Comparison of ENCODE assay signal across 8 cellular contexts in the genomic region with DNA sequence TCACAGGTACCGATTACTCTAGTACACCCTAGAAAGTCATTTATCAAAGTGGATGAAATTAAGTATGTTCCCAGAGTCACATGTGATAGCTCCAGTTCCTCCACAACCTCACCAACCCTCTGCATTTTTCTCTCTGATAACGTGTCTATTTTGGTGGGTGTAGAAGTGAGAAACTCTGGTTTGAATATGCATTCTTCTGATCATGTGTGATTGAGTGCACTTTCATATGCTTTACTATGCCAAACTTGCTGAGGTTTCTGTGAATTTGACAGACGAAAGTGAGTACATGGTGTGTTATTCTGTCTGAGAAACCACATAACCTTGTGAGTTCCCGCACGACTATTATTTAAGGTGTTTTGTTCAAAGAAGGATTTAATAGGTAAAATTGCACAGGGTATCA.
DNase-seq lines count a peak whose midpoint lies in the region; ATAC-seq, FAIRE-seq and TF ChIP-seq lines count a peak whose summit lies in the region.
"Not testable (repeated sequence)": the region's sequence is repeated elsewhere in the genome, so short reads cannot be mapped to it uniquely, and the experiment has no call there.

No MANE protein-coding gene starts in this region.

- TF ChIP-seq RAD21 in K562 (CRISPR knock-in tag; conservative IDR thresholded peaks at IDR 0.05 in 1 of 2, IDR thresholded peaks at IDR 0.05 in 1 of 2) = not testable (repeated sequence)

- 13% methylated on average over 5 of the region's 5 CpGs for WGBS in K562 (ENCODE audit: insufficient coverage, low coverage, missing lambda C conversion rate)

- not testable (repeated sequence) for H3K4me3 ChIP-seq in K562

- peak; percentile 62 for FAIRE-seq in K562 (lab: Jason Lieb, UNC)

- H3K9ac ChIP-seq in K562 (ENCODE audit: insufficient read depth in 1 of 2, low read depth in 2 of 2, low read length in 2 of 2) = not testable (repeated sequence)

- intact Hi-C loops in K562 (cut with micrococcal nuclease); sciatic nerve (cut with DNase I): not testable (repeated sequence)

- H2AFZ ChIP-seq in K562 (ENCODE audit: low read depth, low read length) = peak overlapping the region; percentile 83

- H3K36me3 ChIP-seq in K562 (ENCODE audit: control insufficient read depth, insufficient read depth, low read length) = not testable (repeated sequence)

- TSS peak; percentile 78 for BruUV-seq in K562 (replicated peaks; lab: Mats Ljungman, UMichigan)

- not testable (repeated sequence) for H3K79me2 ChIP-seq in K562 (ENCODE audit: control insufficient read depth, insufficient read depth, low read length)

- H3K4me1 ChIP-seq in K562 (replicated peaks in 1 of 2; ENCODE audit: control insufficient read depth in 2 of 2, insufficient read depth in 2 of 2, low read length in 2 of 2) = not testable (repeated sequence)

- not testable (repeated sequence) for H3K9me1 ChIP-seq in K562 (ENCODE audit: control insufficient read depth, insufficient read depth, low read length)

- H4K20me1 ChIP-seq in K562 (replicated peaks; ENCODE audit: control insufficient read depth, insufficient read depth, low read length) = not testable (repeated sequence)

- ATAC-seq in GM18498 (IDR thresholded peaks at IDR 0.05; ENCODE audit: unreplicated experiment) (peak; percentile 84), GM18868 (IDR thresholded peaks at IDR 0.05; ENCODE audit: unreplicated experiment) (peak; percentile 82), GM21447 (IDR thresholded peaks at IDR 0.05; ENCODE audit: unreplicated experiment) (peak; percentile 69), HG02885 (IDR thresholded peaks at IDR 0.05; ENCODE audit: poor library complexity, unreplicated experiment) (peak; percentile 72), HG03159 (IDR thresholded peaks at IDR 0.05; ENCODE audit: unreplicated experiment) (peak; percentile 64), sciatic nerve (peak; percentile 15)
- ATAC-seq in K562 = not testable (repeated sequence)

- not testable (repeated sequence) for H3K4me2 ChIP-seq in K562 (ENCODE audit: insufficient read depth, low read length)

- H3K9me3 ChIP-seq in K562 (replicated peaks; ENCODE audit: control insufficient read depth, insufficient read depth, low read depth, low read length) = not testable (repeated sequence)

- POLR2A ChIA-PET in K562 (lab: Yijun Ruan, JAX) = not testable (repeated sequence)

- CTCF ChIA-PET in K562 (lab: Yijun Ruan, JAX; ENCODE audit: low intra/inter-chr PET ratio) = not testable (repeated sequence)

- not testable (repeated sequence) for TF ChIP-seq POLR2A in K562 (conservative IDR thresholded peaks at IDR 0.05)

- not testable (repeated sequence) for H3K27me3 ChIP-seq in K562 (ENCODE audit: control insufficient read depth in 2 of 2, insufficient read depth in 2 of 2, low read length in 2 of 2)

- in situ Hi-C loops in K562 (cut with MboI) = not testable (repeated sequence)

- not testable (repeated sequence) for TF ChIP-seq EP300 in K562 (IDR thresholded peaks at IDR 0.05; ENCODE audit: low read length)

- not testable (repeated sequence) for H3K27ac ChIP-seq in K562 (ENCODE audit: extremely low read depth, low read depth, low read length)

- peak; percentile 47 for DNase-seq in RPMI8226
- not testable (repeated sequence) for DNase-seq in K562 (ENCODE audit: extremely low read depth in 1 of 4, low spot score in 3 of 4); sciatic nerve (ENCODE audit: low spot score)

- TF ChIP-seq CTCF in K562 (IDR thresholded peaks at IDR 0.05 in 2 of 3, conservative IDR thresholded peaks at IDR 0.05 in 1 of 3; ENCODE audit: insufficient read depth in 2 of 3, low read depth in 1 of 3, low read length in 3 of 3) = not testable (repeated sequence)
